ENCODE assay signal across 24 cellular contexts in the genomic region with DNA sequence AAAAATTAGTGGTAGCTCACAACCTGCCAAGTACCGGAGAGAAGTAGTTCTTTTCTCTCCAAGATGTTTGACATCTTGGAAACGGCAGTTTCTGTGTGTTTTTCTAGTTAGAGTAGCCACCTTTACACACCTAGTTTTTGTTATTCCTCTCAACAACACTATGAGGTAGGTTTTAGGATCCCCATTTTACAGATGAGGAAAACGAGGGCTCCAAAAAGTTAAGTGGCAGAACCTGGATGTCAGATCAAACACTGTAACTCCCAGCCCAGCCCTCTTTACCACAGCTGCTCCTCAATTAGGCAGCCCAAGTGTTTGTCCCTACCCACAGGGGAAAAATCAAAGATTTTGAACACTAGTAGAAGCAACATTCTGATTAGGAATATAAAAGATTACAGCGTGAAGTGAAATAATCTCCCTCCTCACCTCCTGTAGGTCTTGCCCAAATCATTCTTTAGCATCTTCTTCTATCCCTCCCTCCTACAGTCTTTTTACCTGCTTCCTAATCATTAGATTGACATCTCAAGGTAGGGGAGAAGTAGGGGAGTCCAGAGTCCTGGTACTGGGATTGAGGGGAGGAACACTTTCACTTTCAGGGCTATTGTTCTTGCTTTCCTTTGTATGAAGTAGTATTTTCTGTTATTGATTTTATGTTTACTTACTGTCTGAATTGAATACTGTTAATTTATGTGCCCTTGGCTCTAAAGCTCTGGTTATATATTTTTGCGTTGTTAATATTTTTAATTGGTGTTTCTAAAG.
DNase-seq lines count a peak whose midpoint lies in the region; ATAC-seq, FAIRE-seq and TF ChIP-seq lines count a peak whose summit lies in the region.
"Had no signal": no experiment of that assay in that cellular context is flagged by ENCODE, and none has a peak within 500 bp of the region (broad histone marks: within the 10 kb centered on the region; RNA-seq: fewer than 3 reads in every experiment).

No MANE protein-coding gene starts in this region.

- no peak overlapping the region for H3K4me2 ChIP-seq in K562 (ENCODE audit: insufficient read depth, low read length)

- CTCF ChIA-PET in K562 (lab: Yijun Ruan, JAX; ENCODE audit: low intra/inter-chr PET ratio): no interaction called here

- intact Hi-C loops in K562 (cut with micrococcal nuclease): no loop called here
- intact Hi-C loops in sigmoid colon (cut with DNase I): loop anchor here (5.0 kb wide), 1 partner anchor 82 kb away; no protein-coding TSS in a partner anchor
- intact Hi-C loops in aorta (cut with DNase I): loop anchor here (5.0 to 10.0 kb wide), 4 partner anchors 72 to 294 kb away; no protein-coding TSS in a partner anchor
- intact Hi-C loops in posterior vena cava (cut with DNase I): loop anchor here (2.0 to 10.0 kb wide), 3 partner anchors 16 to 194 kb away; no protein-coding TSS in a partner anchor

- H2AFZ ChIP-seq in K562 (ENCODE audit: low read depth, low read length): no peak overlapping the region

- WGBS in K562 (ENCODE audit: insufficient coverage, low coverage, missing lambda C conversion rate): 55% methylated on average over 5 of the region's 5 CpGs
- WGBS in sigmoid colon, 2 donors: 69 to 74% methylated on average over 5 of the region's 5 CpGs
- WGBS in aorta, 2 donors: 24 to 27% methylated on average over 5 of the region's 5 CpGs

- H3K4me3 ChIP-seq in K562 (no peak overlapping the region), sigmoid colon (peak overlapping the region in 2 of 4 donors; percentile 2 to 16), aorta (ENCODE audit: low read length in 2 of 2) (no peak overlapping the region)

- POLR2A ChIA-PET in K562 (lab: Yijun Ruan, JAX): interaction anchor here (0.8 to 1.2 kb wide), 2 partner anchors 20 to 42 kb away, joined by 3 read pairs; no protein-coding TSS in a partner anchor

- H3K27ac ChIP-seq in K562 (ENCODE audit: extremely low read depth, low read depth, low read length): no peak overlapping the region
- H3K27ac ChIP-seq in sigmoid colon: peak overlapping the region; percentile 43 to 83 (median 70)
- peak overlapping the region; percentile 28 to 73 for H3K27ac ChIP-seq in aorta (ENCODE audit: low read depth in 1 of 2, low read length in 2 of 2)
- H3K27ac ChIP-seq: WERI-Rb-1 had no signal

- ATAC-seq in K562 (no peak), aorta (ENCODE audit: low FRiP score) (no peak), GM21515 (IDR thresholded peaks at IDR 0.05; ENCODE audit: unreplicated experiment) (no peak)
- ATAC-seq: HCT116; left cardiac atrium; SK-N-SH treated with all-trans-retinoic acid at 6 μM for 48 hours; stimulated activated naive CD8-positive, alpha-beta T cell treated with anti-CD3 and anti-CD28 coated beads, Interleukin-15, amount 100 ng/mL, for 72 hours had no signal

- in situ Hi-C loops in K562 (cut with MboI): no loop called here

- no peaks in the 10 kb centered on the region for H4K20me1 ChIP-seq in K562 (replicated peaks; ENCODE audit: control insufficient read depth, insufficient read depth, low read length)

- BruUV-seq in K562 (replicated peaks; lab: Mats Ljungman, UMichigan): no TSS peak

- no peak for FAIRE-seq in K562 (lab: Jason Lieb, UNC)
- FAIRE-seq: GM18507 had no signal

- no peaks in the 10 kb centered on the region for H3K79me2 ChIP-seq in K562 (ENCODE audit: control insufficient read depth, insufficient read depth, low read length)

- no peaks in the 10 kb centered on the region for H3K9me3 ChIP-seq in K562 (replicated peaks; ENCODE audit: control insufficient read depth, insufficient read depth, low read depth, low read length)
- H3K9me3 ChIP-seq in sigmoid colon: no peaks in the 10 kb centered on the region
- no peaks in the 10 kb centered on the region for H3K9me3 ChIP-seq in aorta (ENCODE audit: control insufficient read depth, low read length)
- H3K9me3 ChIP-seq: esophagus squamous epithelium had no signal

- TF ChIP-seq EP300 in K562 (IDR thresholded peaks at IDR 0.05; ENCODE audit: low read length) (no peak), sigmoid colon (IDR thresholded peaks at IDR 0.05) (no peak)

- TF ChIP-seq CTCF in K562 (IDR thresholded peaks at IDR 0.05 in 2 of 3, conservative IDR thresholded peaks at IDR 0.05 in 1 of 3; ENCODE audit: insufficient read depth in 2 of 3, low read depth in 1 of 3, low read length in 3 of 3) (no peak), sigmoid colon (IDR thresholded peaks at IDR 0.05) (no peak)

- H3K4me1 ChIP-seq in K562 (replicated peaks in 1 of 2; ENCODE audit: control insufficient read depth in 2 of 2, insufficient read depth in 2 of 2, low read length in 2 of 2) (no peaks in the 10 kb centered on the region), sigmoid colon (peaks cover 0 to 64% (median 32%) of the 10 kb centered on the region in 4 donors), aorta (ENCODE audit: control insufficient read depth in 1 of 2, insufficient read depth in 2 of 2, low read length in 2 of 2) (peaks cover 7 to 14% of the 10 kb centered on the region in 2 donors)

- no peaks in the 10 kb centered on the region for H3K27me3 ChIP-seq in K562 (ENCODE audit: control insufficient read depth in 2 of 2, insufficient read depth in 2 of 2, low read length in 2 of 2)
- no peaks in the 10 kb centered on the region for H3K27me3 ChIP-seq in sigmoid colon
- H3K27me3 ChIP-seq in aorta (ENCODE audit: control insufficient read depth in 1 of 2, insufficient read depth in 2 of 2, low read length in 1 of 2): no peaks in the 10 kb centered on the region
- H3K27me3 ChIP-seq: esophagus squamous epithelium had no signal

- TF ChIP-seq RAD21 in K562 (CRISPR knock-in tag; conservative IDR thresholded peaks at IDR 0.05 in 1 of 2, IDR thresholded peaks at IDR 0.05 in 1 of 2): no peak

- no peak for DNase-seq in K562 (ENCODE audit: extremely low read depth in 1 of 4, low spot score in 3 of 4)
- DNase-seq in lung microvascular endothelial cell (ENCODE audit: low read depth in 2 of 2): peak; percentile 13 to 16
- DNase-seq in sigmoid colon: no peak
- DNase-seq in aorta: no peak
- no peak for DNase-seq in posterior vena cava (ENCODE audit: low spot score)
- DNase-seq in cerebellar cortex (ENCODE audit: low spot score): no peak
- DNase-seq: activated CD4-positive, alpha-beta T cell treated with anti-CD3 and anti-CD28 coated beads, Interleukin-2, amount 50 U/mL, for 4 hours; activated CD8-positive, alpha-beta memory T cell treated with anti-CD3 and anti-CD28 coated beads, Interleukin-2, amount 50 U/mL, for 48 hours; activated naive CD8-positive, alpha-beta T cell treated with anti-CD3 and anti-CD28 coated beads for 36 hours; CD4-positive, alpha-beta T cell; DMS153; esophagus squamous epithelium; Karpas-422; left cardiac atrium; midbrain; MV-4-11; NCI-H1694; NCI-H69; stimulated activated naive CD8-positive, alpha-beta T cell treated with anti-CD3 and anti-CD28 coated beads, Interleukin-15, amount 100 ng/mL, for 72 hours; WERI-Rb-1 had no signal

- TF ChIP-seq POLR2A in K562 (conservative IDR thresholded peaks at IDR 0.05): no peak
- no peak for TF ChIP-seq POLR2A in sigmoid colon (IDR thresholded peaks at IDR 0.05)

- H3K9me1 ChIP-seq in K562 (ENCODE audit: control insufficient read depth, insufficient read depth, low read length): no peaks in the 10 kb centered on the region

- H3K9ac ChIP-seq in K562 (ENCODE audit: insufficient read depth in 1 of 2, low read depth in 2 of 2, low read length in 2 of 2): no peak overlapping the region

- H3K36me3 ChIP-seq in K562 (ENCODE audit: control insufficient read depth, insufficient read depth, low read length): no peaks in the 10 kb centered on the region
- no peaks in the 10 kb centered on the region for H3K36me3 ChIP-seq in sigmoid colon
- H3K36me3 ChIP-seq in aorta (ENCODE audit: control insufficient read depth in 1 of 2, insufficient read depth in 2 of 2, low read length in 1 of 2): no peaks in the 10 kb centered on the region
- H3K36me3 ChIP-seq: esophagus squamous epithelium, WERI-Rb-1 had no signal

TF ChIP-seq in K562, 482 proteins besides CTCF, POLR2A, EP300 and RAD21:
- TF ChIP-seq RBM25 (IDR thresholded peaks at IDR 0.05; ENCODE audit: low read depth, low read length, severe bottlenecking) (peak; percentile 53), ZNF232 (CRISPR knock-in tag; IDR thresholded peaks at IDR 0.05) (no peak), MCM5 (IDR thresholded peaks at IDR 0.05; ENCODE audit: low read depth) (no peak), LEF1 (IDR thresholded peaks at IDR 0.05) (no peak), ZNF140 (CRISPR knock-in tag; IDR thresholded peaks at IDR 0.05) (no peak)
- TF ChIP-seq, protein P1, sequence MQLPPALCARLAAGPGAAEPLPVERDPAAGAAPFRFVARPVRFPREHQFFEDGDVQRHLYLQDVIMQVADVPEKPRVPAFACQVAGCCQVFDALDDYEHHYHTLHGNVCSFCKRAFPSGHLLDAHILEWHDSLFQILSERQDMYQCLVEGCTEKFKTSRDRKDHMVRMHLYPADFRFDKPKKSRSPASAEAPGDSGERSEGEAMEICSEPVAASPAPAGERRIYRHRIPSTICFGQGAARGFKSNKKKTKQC (CRISPR knock-in tag; IDR thresholded peaks at IDR 0.05): no peak
- TF ChIP-seq, protein P2, sequence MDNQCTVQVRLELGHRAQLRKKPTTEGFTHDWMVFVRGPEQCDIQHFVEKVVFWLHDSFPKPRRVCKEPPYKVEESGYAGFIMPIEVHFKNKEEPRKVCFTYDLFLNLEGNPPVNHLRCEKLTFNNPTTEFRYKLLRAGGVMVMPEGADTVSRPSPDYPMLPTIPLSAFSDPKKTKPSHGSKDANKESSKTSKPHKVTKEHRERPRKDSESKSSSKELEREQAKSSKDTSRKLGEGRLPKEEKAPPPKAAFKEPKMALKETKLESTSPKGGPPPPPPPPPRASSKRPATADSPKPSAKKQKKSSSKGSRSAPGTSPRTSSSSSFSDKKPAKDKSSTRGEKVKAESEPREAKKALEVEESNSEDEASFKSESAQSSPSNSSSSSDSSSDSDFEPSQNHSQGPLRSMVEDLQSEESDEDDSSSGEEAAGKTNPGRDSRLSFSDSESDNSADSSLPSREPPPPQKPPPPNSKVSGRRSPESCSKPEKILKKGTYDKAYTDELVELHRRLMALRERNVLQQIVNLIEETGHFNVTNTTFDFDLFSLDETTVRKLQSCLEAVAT (IDR thresholded peaks at IDR 0.05): no peak

Comparison
In these comparisons a context has a peak if more than half of its experiments do, and no peak if none do; other contexts are left out.
1. DNase-seq: peak in lung microvascular endothelial cell (2 of 2); none in K562 (0 of 4), sigmoid colon (single experiment), aorta (0 of 2), posterior vena cava (single experiment) and cerebellar cortex (single experiment).